25 cellular contexts compared by ENCODE assay signal in the genomic region with DNA sequence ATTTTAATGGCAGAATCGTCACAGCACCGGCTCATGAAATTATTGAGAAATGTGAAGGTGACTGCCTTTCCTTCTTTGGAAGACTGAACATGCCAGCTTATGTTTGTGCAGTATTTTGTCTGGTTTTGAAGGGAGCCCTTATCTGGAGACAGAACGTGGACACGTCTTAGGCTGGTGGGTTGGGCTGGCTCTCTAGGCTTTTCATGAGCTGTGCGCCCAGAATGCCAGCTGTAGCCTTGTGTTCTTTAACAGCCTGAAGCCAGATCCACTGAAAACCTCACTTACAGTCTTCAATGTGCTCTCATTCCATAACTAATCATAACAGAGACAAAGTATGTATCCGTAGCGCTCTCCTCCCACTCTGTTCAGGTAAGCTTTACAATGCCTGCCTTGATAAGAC.
"Had no signal": no experiment of that assay in that cellular context is flagged by ENCODE, and none has a peak within 500 bp of the region (broad histone marks: within the 10 kb centered on the region; RNA-seq: fewer than 3 reads in every experiment).

No MANE protein-coding gene starts in this region.

- H3K27me3 ChIP-seq: ascending aorta, cardiac muscle cell, SJCRH30 had no signal

- H3K36me3 ChIP-seq: ascending aorta, cardiac muscle cell, SJCRH30 had no signal

- H3K4me1 ChIP-seq: ascending aorta, SJCRH30 had no signal

- DNase-seq: activated CD4-positive, alpha-beta T cell treated with anti-CD3 and anti-CD28 coated beads, Interleukin-2, amount 10 ng/mL, durations not matched to agents 24 days and 14 days; activated CD4-positive, alpha-beta T cell treated with anti-CD3 and anti-CD28 coated beads, Interleukin-2, amount 50 U/mL, for 4 hours; activated CD8-positive, alpha-beta T cell treated with anti-CD3 and anti-CD28 coated beads for 36 hours; activated effector memory CD4-positive, alpha-beta T cell treated with anti-CD3 and anti-CD28 coated beads, Interleukin-2, amount 50 U/mL, for 16 hours; activated naive CD4-positive, alpha-beta T cell; activated naive CD4-positive, alpha-beta T cell treated with anti-CD3 and anti-CD28 coated beads, Interleukin-2, amount 50 U/mL, for 16 hours; activated naive CD8-positive, alpha-beta T cell treated with anti-CD3 and anti-CD28 coated beads for 36 hours; activated T-cell treated with anti-CD3 and anti-CD28 coated beads, Interleukin-2, amount 50 U/mL, for 1 hour; activated T-cell treated with anti-CD3 and anti-CD28 coated beads, Interleukin-2, amount 50 U/mL, for 72 hours; amniotic stem cell; Kasumi-1; KG1; MM.1S; MV-4-11; NCI-H1092; NCI-H1417; NCI-H2029; NCI-H345; NCI-H524 treated with DMSO at 0.1 percent for 48 hours; SHP77; SJCRH30; T1000 had no signal

- H3K4me3 ChIP-seq: ascending aorta, cardiac muscle cell, SJCRH30, SK-N-MC had no signal

- H3K9me3 ChIP-seq: ascending aorta, SJCRH30 had no signal

- H3K27ac ChIP-seq: ascending aorta, cardiac muscle cell, SJCRH30, SK-N-MC had no signal
